21 cellular contexts compared by ENCODE assay signal in the genomic region with DNA sequence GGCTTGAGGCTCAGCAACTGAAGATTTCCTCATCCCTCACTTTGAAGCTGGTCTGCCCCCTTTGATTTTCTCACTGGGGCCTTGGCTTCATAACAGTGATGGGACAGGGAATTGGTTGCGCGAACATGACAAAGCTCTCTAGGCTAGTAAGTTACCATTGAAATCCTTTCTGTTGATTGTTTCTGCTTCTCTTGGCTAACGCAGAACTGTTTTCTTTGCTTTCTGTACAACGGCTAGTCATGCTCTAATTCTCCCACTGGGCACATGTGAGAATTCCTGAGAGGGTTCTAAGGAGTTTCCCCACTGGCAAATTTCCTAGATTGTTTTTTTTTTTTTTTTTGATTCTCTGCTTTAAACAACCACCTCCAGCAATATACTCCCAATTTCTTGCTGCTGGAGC.
DNase-seq lines count a peak whose midpoint lies in the region; ATAC-seq and TF ChIP-seq lines count a peak whose summit lies in the region.
"Had no signal": no experiment of that assay in that cellular context is flagged by ENCODE, and none has a peak within 500 bp of the region (broad histone marks: within the 10 kb centered on the region; RNA-seq: fewer than 3 reads in every experiment).

No MANE protein-coding gene starts in this region.

- no peak overlapping the region for H3K27ac ChIP-seq in left ventricle myocardium inferior (replicated peaks)
- H3K27ac ChIP-seq in vagina: no peak overlapping the region
- H3K27ac ChIP-seq: hepatocyte, Peyer's patch had no signal

- in situ Hi-C loops in astrocyte of the spinal cord (cut with HindIII; ENCODE audit: low sequenced_read_pairs): no loop called here

- H3K27me3 ChIP-seq in left ventricle myocardium inferior (ENCODE audit: low read depth) (no peaks in the 10 kb centered on the region), vagina (no peaks in the 10 kb centered on the region)
- H3K27me3 ChIP-seq: hepatocyte, Peyer's patch had no signal

- H3K4me1 ChIP-seq in left ventricle myocardium inferior: no peaks in the 10 kb centered on the region
- no peaks in the 10 kb centered on the region for H3K4me1 ChIP-seq in vagina
- H3K4me1 ChIP-seq: Peyer's patch had no signal

- H3K4me3 ChIP-seq in left ventricle myocardium inferior (no peak overlapping the region), astrocyte of the spinal cord (ENCODE audit: low read depth, low read length) (no peak overlapping the region), vagina (no peak overlapping the region)
- H3K4me3 ChIP-seq: hepatocyte, Peyer's patch had no signal

- H3K36me3 ChIP-seq in left ventricle myocardium inferior (no peaks in the 10 kb centered on the region), vagina (no peaks in the 10 kb centered on the region)
- H3K36me3 ChIP-seq: Peyer's patch had no signal

- DNase-seq in Right ventricle myocardium inferior (ENCODE audit: missing footprints) (no peak), left ventricle myocardium inferior (no peak), astrocyte of the spinal cord (ENCODE audit: low read depth, low spot score) (peak; percentile 66), foreskin melanocyte (peak; percentile 14), stromal cell of bone marrow (ENCODE audit: low read depth) (peak; percentile 21), MV-4-11 (lab: John Stamatoyannopoulos, UW) (no peak), iPS-NIHi7 (ENCODE audit: extremely low spot score) (no peak), vagina (ENCODE audit: extremely low spot score in 2 of 2) (no peak)
- DNase-seq: activated CD4-positive, alpha-beta T cell treated with anti-CD3 and anti-CD28 coated beads for 4 hours; CD4-positive, CD25-positive, alpha-beta regulatory T cell; DMS79 treated with DMSO at 0.1 percent for 48 hours; erythroblast; GOT3; kidney; NCI-H345; Peyer's patch; stimulated activated CD4-positive, alpha-beta T cell treated with anti-CD3 and anti-CD28 coated beads, Interleukin-12 subunit alpha, Interleukin-12 subunit beta, amount 100 ng/mL, for 4 hours had no signal

- peak; percentile 89 for ATAC-seq in Right ventricle myocardium inferior
- ATAC-seq: natural killer cell treated with Interleukin-12 subunit alpha and Interleukin-12 subunit beta and Interleukin-15 and Interleukin-18, amount 100 ng/mL, for 72 hours; SK-N-SH treated with all-trans-retinoic acid at 6 μM for 48 hours; stimulated activated effector memory CD8-positive, alpha-beta T cell treated with anti-CD3 and anti-CD28 coated beads, Interleukin-12 subunit alpha, Interleukin-12 subunit beta, amount 100 ng/mL, for 72 hours had no signal

- TF ChIP-seq CTCF in left ventricle myocardium inferior (IDR thresholded peaks at IDR 0.05; ENCODE audit: borderline replicate concordance) (no peak), astrocyte of the spinal cord (IDR thresholded peaks at IDR 0.05; ENCODE audit: low read depth, low read length) (no peak), vagina (IDR thresholded peaks at IDR 0.05) (no peak)

- no peak for TF ChIP-seq POLR2A in vagina (IDR thresholded peaks at IDR 0.05)

- H3K9me3 ChIP-seq in left ventricle myocardium inferior (replicated peaks) (peaks cover 8% of the 10 kb centered on the region), vagina (no peaks in the 10 kb centered on the region)
- H3K9me3 ChIP-seq: Peyer's patch had no signal

- intact Hi-C loops in Right ventricle myocardium inferior (cut with DNase I): no loop called here
- intact Hi-C loops in left ventricle myocardium inferior (cut with micrococcal nuclease): no loop called here
- intact Hi-C loops in vagina (cut with DNase I): no loop called here

Comparison
In these comparisons a context has a peak if more than half of its experiments do, and no peak if none do; other contexts are left out.
1. DNase-seq: peak in astrocyte of the spinal cord (single experiment), foreskin melanocyte (single experiment) and stromal cell of bone marrow (single experiment); none in Right ventricle myocardium inferior (single experiment), left ventricle myocardium inferior (single experiment), MV-4-11 (single experiment), iPS-NIHi7 (single experiment) and vagina (0 of 2).